ENCODE assay signal across 8 cellular contexts in genomic region chr11:119727523-119728081, GRCh38. TPM values are rescaled to one million over a fixed set of nuclear protein-coding genes. Genes with fewer than 3 reads are reported as not detected.
A peak's percentile ranks its signal among the peaks of the same experiment; 100 is the strongest.
DNase-seq lines count a peak whose midpoint lies in the region; ATAC-seq and TF ChIP-seq lines count a peak whose summit lies in the region.

No MANE protein-coding gene starts in this region.

- H2AFZ ChIP-seq in Karpas-422 (ENCODE audit: low read length), result no peak overlapping the region

- H3K36me3 ChIP-seq in esophagus muscularis mucosa (no peaks in the 10 kb centered on the region), Karpas-422 (ENCODE audit: insufficient read depth, low read length) (no peaks in the 10 kb centered on the region)

- H3K9me3 ChIP-seq in esophagus muscularis mucosa, result no peaks in the 10 kb centered on the region
- no peaks in the 10 kb centered on the region for H3K9me3 ChIP-seq in Karpas-422 (ENCODE audit: low read length)

- H3K27ac ChIP-seq in esophagus muscularis mucosa (replicated peaks in 1 of 4) (peak overlapping the region in 3 of 4 donors; percentile 88 to 93 (median 90)), Karpas-422 (ENCODE audit: low read length) (no peak overlapping the region)

- ATAC-seq in HG03280 (IDR thresholded peaks at IDR 0.05; ENCODE audit: unreplicated experiment), result no peak

- peaks cover 13 to 36% (median 34%) of the 10 kb centered on the region in 4 donors for H3K4me1 ChIP-seq in esophagus muscularis mucosa
- peaks cover 10% of the 10 kb centered on the region for H3K4me1 ChIP-seq in Karpas-422 (ENCODE audit: low read length)

- H3K4me3 Mint-ChIP-seq in T-helper 2 cell treated with Interferon-gamma antibody and Interleukin-4, amounts not matched to agents 5 μg/mL and 100 μg/mL, for 36 hours, result peak overlapping the region; percentile 83
- peak overlapping the region; percentile 98 to 99 (median 99) for H3K4me3 Mint-ChIP-seq in nephron

- H3K4me3 ChIP-seq in esophagus muscularis mucosa (peak overlapping the region; percentile 80 to 97 (median 84)), Karpas-422 (ENCODE audit: low read length) (no peak overlapping the region)

- peaks cover 3% of the 10 kb centered on the region for H3K4me1 Mint-ChIP-seq in T-helper 2 cell treated with Interferon-gamma antibody and Interleukin-4, amounts not matched to agents 5 μg/mL and 100 μg/mL, for 36 hours (ENCODE audit: low read depth)
- H3K4me1 Mint-ChIP-seq in nephron, result peaks cover 48% of the 10 kb centered on the region

- TF ChIP-seq CTCF in esophagus muscularis mucosa (IDR thresholded peaks at IDR 0.05), result peak; percentile 15 to 27 (median 17)
- peak in 1 of 3 experiments; percentile 31 for TF ChIP-seq CTCF in nephron (IDR thresholded peaks at IDR 0.05; ENCODE audit: unreplicated experiment in 3 of 3)

- H3K79me2 ChIP-seq in Karpas-422 (ENCODE audit: low read length), result no peaks in the 10 kb centered on the region

- H3K9ac ChIP-seq in Karpas-422 (ENCODE audit: low read length), result no peak overlapping the region

- no peak for TF ChIP-seq POLR2A in esophagus muscularis mucosa (IDR thresholded peaks at IDR 0.05; ENCODE audit: low read depth)

- H3K27ac Mint-ChIP-seq in T-helper 2 cell treated with Interferon-gamma antibody and Interleukin-4, amounts not matched to agents 5 μg/mL and 100 μg/mL, for 36 hours, result no peak overlapping the region
- peak overlapping the region; percentile 84 to 97 (median 94) for H3K27ac Mint-ChIP-seq in nephron

- no peaks in the 10 kb centered on the region for H3K9me2 ChIP-seq in Karpas-422 (replicated peaks; ENCODE audit: insufficient read depth, low read length)

- TF ChIP-seq EP300 in esophagus muscularis mucosa (IDR thresholded peaks at IDR 0.05), result no peak

- H3K9me3 Mint-ChIP-seq in T-helper 2 cell treated with Interferon-gamma antibody and Interleukin-4, amounts not matched to agents 5 μg/mL and 100 μg/mL, for 36 hours, result no peaks in the 10 kb centered on the region
- H3K9me3 Mint-ChIP-seq in nephron, result no peaks in the 10 kb centered on the region

- H3K27me3 Mint-ChIP-seq in T-helper 2 cell treated with Interferon-gamma antibody and Interleukin-4, amounts not matched to agents 5 μg/mL and 100 μg/mL, for 36 hours (ENCODE audit: low read depth), result peaks cover 69% of the 10 kb centered on the region
- H3K27me3 Mint-ChIP-seq in nephron (ENCODE audit: low read depth), result peaks cover 19% of the 10 kb centered on the region

- no peak overlapping the region for H3K4me2 ChIP-seq in Karpas-422 (ENCODE audit: low read depth, low read length, poor library complexity, severe bottlenecking)

- no peaks in the 10 kb centered on the region for H4K20me1 ChIP-seq in Karpas-422 (ENCODE audit: insufficient read depth, low read depth, low read length)

- peak; percentile 58 for DNase-seq in AG20443 (ENCODE audit: low spot score)
- peak; percentile 67 for DNase-seq in GM19238 (ENCODE audit: insufficient read length, low spot score)
- DNase-seq in T-helper 2 cell treated with Interferon-gamma antibody and Interleukin-4, amounts not matched to agents 5 μg/mL and 100 μg/mL, for 36 hours (ENCODE audit: low spot score), result peak; percentile 10
- no peak for DNase-seq in esophagus muscularis mucosa (ENCODE audit: extremely low spot score)
- DNase-seq in Karpas-422, result no peak
- no peak for DNase-seq in UCSD-AML1 (lab: John Stamatoyannopoulos, UW; ENCODE audit: unreplicated experiment)

- H3K36me3 Mint-ChIP-seq in T-helper 2 cell treated with Interferon-gamma antibody and Interleukin-4, amounts not matched to agents 5 μg/mL and 100 μg/mL, for 36 hours (ENCODE audit: low read depth), result no peaks in the 10 kb centered on the region
- H3K36me3 Mint-ChIP-seq in nephron (ENCODE audit: low read depth), result no peaks in the 10 kb centered on the region

- H3K27me3 ChIP-seq in esophagus muscularis mucosa, result no peaks in the 10 kb centered on the region
- H3K27me3 ChIP-seq in Karpas-422 (ENCODE audit: low read length), result no peaks in the 10 kb centered on the region

- WGBS in esophagus muscularis mucosa, result 0% methylated on average over 31 of the region's 45 CpGs

- intact Hi-C loops in esophagus muscularis mucosa (cut with DNase I), result loop anchor here (5.0 kb wide), 3 partner anchors 60 to 380 kb away; no protein-coding TSS in a partner anchor

RNA-seq across cellular contexts. Expression of gene NECTIN1, which starts 1.4 kb away (rescaled TPM):
- total RNA-seq in esophagus muscularis mucosa, result 1 to 10 TPM; 1.7 to 4.0 (median 2.5) TPM
- total RNA-seq in Karpas-422 (2014; rRNA removed; shearing (Covaris generic); ENCODE audit: low replicate concordance), result 0.04 TPM in 1 of 2 replicates, not detected in the other

Comparison
In these comparisons a context has a peak if more than half of its experiments do, and no peak if none do; other contexts are left out.
1. DNase-seq: peak in AG20443 (single experiment), GM19238 (single experiment) and T-helper 2 cell treated with Interferon-gamma antibody and Interleukin-4, amounts not matched to agents 5 μg/mL and 100 μg/mL, for 36 hours (single experiment); none in esophagus muscularis mucosa (single experiment), Karpas-422 (single experiment) and UCSD-AML1 (single experiment).